ENCODE assay signal across 8 cellular contexts in genomic region chr13:21060063-21060826, GRCh38. TPM values are rescaled to one million over a fixed set of nuclear protein-coding genes. Genes with fewer than 3 reads are reported as not detected.
DNase-seq lines count a peak whose midpoint lies in the region; ATAC-seq and TF ChIP-seq lines count a peak whose summit lies in the region.

No MANE protein-coding gene starts in this region.

- H3K27ac Mint-ChIP-seq in CD4-positive, CD25-positive, alpha-beta regulatory T cell = no peak overlapping the region
- H3K27ac Mint-ChIP-seq in stimulated activated naive CD8-positive, alpha-beta T cell treated with anti-CD3 and anti-CD28 coated beads, Interleukin-15, amount 100 ng/mL, for 72 hours = no peak overlapping the region

- peaks cover 73% of the 10 kb centered on the region for H3K27me3 Mint-ChIP-seq in CD4-positive, CD25-positive, alpha-beta regulatory T cell
- peaks cover 41% of the 10 kb centered on the region for H3K27me3 Mint-ChIP-seq in stimulated activated naive CD8-positive, alpha-beta T cell treated with anti-CD3 and anti-CD28 coated beads, Interleukin-15, amount 100 ng/mL, for 72 hours

- no peaks in the 10 kb centered on the region for H3K9me3 ChIP-seq in CD4-positive, CD25-positive, alpha-beta regulatory T cell (ENCODE audit: control insufficient read depth in 2 of 2, low read length in 2 of 2)
- no peaks in the 10 kb centered on the region for H3K9me3 ChIP-seq in mammary epithelial cell (replicated peaks; ENCODE audit: insufficient read depth, low read length)

- H2AFZ ChIP-seq in mammary epithelial cell (ENCODE audit: low read depth, low read length) = peak overlapping the region; percentile 68

- H3K4me1 ChIP-seq in CD4-positive, CD25-positive, alpha-beta regulatory T cell (ENCODE audit: control insufficient read depth, insufficient read depth, low read length, poor library complexity, severe bottlenecking) = peaks cover 16% of the 10 kb centered on the region
- H3K4me1 ChIP-seq in mammary epithelial cell (ENCODE audit: insufficient read depth, low read length) = peaks cover 7% of the 10 kb centered on the region

- no peak overlapping the region for H3K4me3 ChIP-seq in CD4-positive, CD25-positive, alpha-beta regulatory T cell (ENCODE audit: low read depth, low read length)
- H3K4me3 ChIP-seq in mammary epithelial cell (replicated peaks in 1 of 3; ENCODE audit: insufficient read depth in 1 of 3, low read depth in 2 of 3, low read length in 3 of 3) = peak overlapping the region; percentile 62 to 87 (median 77)

- TF ChIP-seq CTCF in mammary epithelial cell (conservative IDR thresholded peaks at IDR 0.05 in 1 of 2, IDR thresholded peaks at IDR 0.05 in 1 of 2; ENCODE audit: extremely low read depth in 1 of 2, insufficient read depth in 1 of 2, low read depth in 1 of 2, low read length in 2 of 2) = no peak

- H3K36me3 Mint-ChIP-seq in CD4-positive, CD25-positive, alpha-beta regulatory T cell = no peaks in the 10 kb centered on the region

- intact Hi-C loops in mammary epithelial cell (cut with micrococcal nuclease) = loop anchor here (2.0 to 10.0 kb wide), 3 partner anchors 43 to 625 kb away; no protein-coding TSS in a partner anchor

- H3K79me2 ChIP-seq in mammary epithelial cell (ENCODE audit: insufficient read depth, low read length) = peaks cover 54% of the 10 kb centered on the region

- H3K9ac ChIP-seq in mammary epithelial cell (ENCODE audit: insufficient read depth, low read length) = peak overlapping the region; percentile 77

- H3K9me3 Mint-ChIP-seq in CD4-positive, CD25-positive, alpha-beta regulatory T cell = no peaks in the 10 kb centered on the region
- H3K9me3 Mint-ChIP-seq in stimulated activated naive CD8-positive, alpha-beta T cell treated with anti-CD3 and anti-CD28 coated beads, Interleukin-15, amount 100 ng/mL, for 72 hours = no peaks in the 10 kb centered on the region

- no peak for TF ChIP-seq RAD21 in Ishikawa (IDR thresholded peaks at IDR 0.05; ENCODE audit: low read depth)

- no peaks in the 10 kb centered on the region for H4K20me1 ChIP-seq in mammary epithelial cell (ENCODE audit: insufficient read depth, low read length)

- 55% methylated on average over 14 of the region's 81 CpGs for WGBS in mammary epithelial cell (ENCODE audit: low coverage, missing lambda C conversion rate)

- BruUV-seq in mammary epithelial cell (replicated peaks; lab: Mats Ljungman, UMichigan) = no TSS peak

- no peak for DNase-seq in CD4-positive, CD25-positive, alpha-beta regulatory T cell
- peak; percentile 34 for DNase-seq in mammary epithelial cell
- peak in 1 of 2 donors; percentile 14 for DNase-seq in stimulated activated naive CD8-positive, alpha-beta T cell treated with anti-CD3 and anti-CD28 coated beads, Interleukin-15, amount 100 ng/mL, for 72 hours
- DNase-seq in NCI-H1930 (lab: John Stamatoyannopoulos, UW) = no peak
- no peak for DNase-seq in NCI-H128 (lab: John Stamatoyannopoulos, UW; ENCODE audit: unreplicated experiment)

- peak overlapping the region in 3 of 4 donors; percentile 52 to 76 (median 54) for H3K4me3 Mint-ChIP-seq in CD4-positive, CD25-positive, alpha-beta regulatory T cell
- peak overlapping the region; percentile 50 to 62 for H3K4me3 Mint-ChIP-seq in stimulated activated naive CD8-positive, alpha-beta T cell treated with anti-CD3 and anti-CD28 coated beads, Interleukin-15, amount 100 ng/mL, for 72 hours

- CTCF ChIA-PET in mammary epithelial cell (lab: Charles Lee; ENCODE audit: low non-redundant PET) = no interaction called here

- peaks cover 0 to 8% (median 5%) of the 10 kb centered on the region in 4 donors for H3K4me1 Mint-ChIP-seq in CD4-positive, CD25-positive, alpha-beta regulatory T cell
- H3K4me1 Mint-ChIP-seq in stimulated activated naive CD8-positive, alpha-beta T cell treated with anti-CD3 and anti-CD28 coated beads, Interleukin-15, amount 100 ng/mL, for 72 hours = peaks cover 6% of the 10 kb centered on the region

- TF ChIP-seq EP300 in Ishikawa (IDR thresholded peaks at IDR 0.05; ENCODE audit: borderline replicate concordance) = no peak

- H3K36me3 ChIP-seq in CD4-positive, CD25-positive, alpha-beta regulatory T cell (ENCODE audit: control insufficient read depth, insufficient read depth, low read length) = no peaks in the 10 kb centered on the region
- H3K36me3 ChIP-seq in mammary epithelial cell (ENCODE audit: insufficient read depth, low read length) = no peaks in the 10 kb centered on the region

- in situ Hi-C loops in mammary epithelial cell (cut with MboI; ENCODE audit: low sequenced_read_pairs in 2 of 2) = no loop called here

- peaks cover 29% of the 10 kb centered on the region for H3K27me3 ChIP-seq in CD4-positive, CD25-positive, alpha-beta regulatory T cell (ENCODE audit: control insufficient read depth, insufficient read depth, low read length)
- H3K27me3 ChIP-seq in mammary epithelial cell (ENCODE audit: insufficient read depth, low read length) (no peaks in the 10 kb centered on the region), layer of hippocampus (ENCODE audit: control insufficient read depth, insufficient read depth, low read length) (no peaks in the 10 kb centered on the region)

- no peak overlapping the region for H3K27ac ChIP-seq in CD4-positive, CD25-positive, alpha-beta regulatory T cell (ENCODE audit: insufficient read depth, low read length, poor library complexity, severe bottlenecking)
- H3K27ac ChIP-seq in mammary epithelial cell (ENCODE audit: insufficient read depth, low read depth, low read length) = peak overlapping the region; percentile 80
- H3K27ac ChIP-seq in layer of hippocampus (ENCODE audit: low read depth, low read length) = peak overlapping the region; percentile 96

- peak overlapping the region; percentile 90 for H3K4me2 ChIP-seq in mammary epithelial cell (ENCODE audit: insufficient read depth, low read depth, low read length)

- no peak for ATAC-seq in CD4-positive, CD25-positive, alpha-beta regulatory T cell (ENCODE audit: low read depth in 2 of 2)
- ATAC-seq in GM21367 (IDR thresholded peaks at IDR 0.05; ENCODE audit: unreplicated experiment) = peak; percentile 14
- peak; percentile 52 for ATAC-seq in stimulated activated naive CD8-positive, alpha-beta T cell treated with anti-CD3 and anti-CD28 coated beads, Interleukin-15, amount 100 ng/mL, for 72 hours

- dilution Hi-C loops in mammary epithelial cell (cut with HindIII; ENCODE audit: low sequenced_read_pairs) = no loop called here

TF ChIP-seq in Ishikawa, 13 proteins besides CTCF, POLR2A, EP300 and RAD21:
- no peak for TF ChIP-seq EGR1 (IDR thresholded peaks at IDR 0.05)
- no peak for TF ChIP-seq TCF12 (IDR thresholded peaks at IDR 0.05; ENCODE audit: low read depth)
- TF ChIP-seq REST (IDR thresholded peaks at IDR 0.05; ENCODE audit: low read depth) = no peak
- no peak for TF ChIP-seq USF1 (IDR thresholded peaks at IDR 0.05)
- TF ChIP-seq TEAD4 (IDR thresholded peaks at IDR 0.05) = no peak
- TF ChIP-seq CREB1 (IDR thresholded peaks at IDR 0.05; ENCODE audit: low read depth) = no peak
- TF ChIP-seq MAX (IDR thresholded peaks at IDR 0.05) = peak; percentile 47; the same call in 1 of the 2 replicates
- TF ChIP-seq YY1 (IDR thresholded peaks at IDR 0.05; ENCODE audit: low read depth) = no peak
- peak; percentile 1; the same call in 1 of the 2 replicates for TF ChIP-seq ZBTB7A (IDR thresholded peaks at IDR 0.05; ENCODE audit: low read depth)
- no peak for TF ChIP-seq TAF1 (IDR thresholded peaks at IDR 0.05; ENCODE audit: low read depth)
- TF ChIP-seq FOXM1 (IDR thresholded peaks at IDR 0.05; ENCODE audit: borderline replicate concordance, low read depth) = no peak
- TF ChIP-seq CEBPB (IDR thresholded peaks at IDR 0.05) = 0 out of 2 replicates have a peak, but pooled peaks have one; percentile 35
- no peak for TF ChIP-seq NFIC (IDR thresholded peaks at IDR 0.05)

RNA-seq across cellular contexts. Expression of gene LATS2, which starts 1.1 kb away (rescaled TPM):
- total RNA-seq in CD4-positive, CD25-positive, alpha-beta regulatory T cell = 0.35 TPM
- not detected for polyA plus RNA-seq in CD4-positive, CD25-positive, alpha-beta regulatory T cell
- total RNA-seq in mammary epithelial cell = 10 to 100 TPM; 18.0 to 19.8 TPM
- 8.8 TPM for polyA plus RNA-seq in mammary epithelial cell
- 10.9 TPM for polyA minus RNA-seq in mammary epithelial cell

Comparison
In these comparisons a context has a peak if more than half of its experiments do, and no peak if none do; other contexts are left out.
1. ATAC-seq: peak in GM21367 (single experiment) and stimulated activated naive CD8-positive, alpha-beta T cell treated with anti-CD3 and anti-CD28 coated beads, Interleukin-15, amount 100 ng/mL, for 72 hours (single experiment); none in CD4-positive, CD25-positive, alpha-beta regulatory T cell (0 of 2).
2. RNA of gene LATS2, which starts 1.1 kb away (total RNA-seq): 18.0 to 19.8 TPM in mammary epithelial cell; 0.35 TPM in CD4-positive, CD25-positive, alpha-beta regulatory T cell (single experiment); every median in the first group is over 10 times any median in the second.